1 cellular context compared by ENCODE assay signal in the genomic region with DNA sequence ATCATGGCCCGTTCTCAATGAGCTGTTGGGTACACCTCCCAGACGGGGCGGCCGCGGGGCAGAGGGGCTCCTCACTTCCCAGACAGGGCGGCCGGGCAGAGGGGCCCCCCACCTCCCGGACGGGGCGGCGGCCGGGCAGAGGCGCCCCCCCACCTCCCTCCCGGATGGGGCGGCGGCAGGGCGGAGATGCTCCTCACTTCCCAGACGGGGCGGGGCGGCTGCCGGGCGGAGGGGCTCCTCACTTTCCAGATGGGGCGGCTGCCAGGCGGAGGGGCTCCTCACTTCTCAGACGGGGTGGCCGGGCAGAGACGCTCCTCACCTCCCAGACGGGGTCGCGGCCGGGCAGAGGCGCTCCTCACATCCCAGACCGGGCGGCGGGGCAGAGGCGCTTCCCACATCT. TPM values are rescaled to one million over a fixed set of nuclear protein-coding genes. Genes with fewer than 3 reads are reported as not detected.
"Had no signal": no experiment of that assay in that cellular context is flagged by ENCODE, and none has a peak within 500 bp of the region (broad histone marks: within the 10 kb centered on the region; RNA-seq: fewer than 3 reads in every experiment).

No MANE protein-coding gene starts in this region.

RNA-seq across cellular contexts. Expression of gene JAM2, which starts 56.4 kb away (rescaled TPM):
- total RNA-seq: foreskin keratinocyte had no signal
- polyA plus RNA-seq: foreskin keratinocyte had no signal
